8 cellular contexts compared by ENCODE assay signal in the genomic region with DNA sequence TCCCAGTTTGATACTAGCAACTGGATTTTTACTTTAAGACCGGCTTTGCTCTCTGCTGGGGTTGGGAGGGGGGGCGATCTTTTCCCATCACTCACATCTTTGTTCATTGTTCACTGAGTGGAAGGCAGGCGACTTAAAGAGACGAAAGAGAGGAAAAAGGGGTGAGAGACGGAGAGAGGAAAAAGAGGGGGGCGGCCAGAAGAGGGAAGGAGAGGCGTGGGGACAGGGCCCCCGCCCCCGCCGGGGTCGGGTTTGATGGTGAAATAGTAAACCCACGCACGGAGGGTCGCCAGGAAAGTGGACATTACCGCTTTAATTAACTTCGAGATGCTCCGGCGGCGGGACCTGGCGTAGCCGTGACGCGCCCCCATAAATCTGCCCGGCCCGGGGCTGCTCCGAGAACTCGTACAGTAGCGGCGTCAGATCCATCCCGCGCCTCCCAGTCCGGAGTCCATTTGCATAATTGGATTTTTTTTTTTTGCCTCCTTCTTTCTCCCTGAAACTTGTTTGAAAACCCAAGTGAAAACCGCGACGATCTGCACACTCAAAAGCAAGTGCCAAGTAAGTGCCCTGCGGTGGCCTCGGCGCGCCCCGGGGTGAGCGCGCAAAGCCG.
DNase-seq lines count a peak whose midpoint lies in the region; ATAC-seq, FAIRE-seq and TF ChIP-seq lines count a peak whose summit lies in the region.

No MANE protein-coding gene starts in this region.

- FAIRE-seq in HepG2 (lab: Jason Lieb, UNC), result no peak

- H4K20me1 ChIP-seq in HepG2 (ENCODE audit: insufficient read depth, low read length), result no peaks in the 10 kb centered on the region

- peak overlapping the region in 2 of 3 experiments; percentile 30 to 66; a peak in 2 of 6 replicates for H3K4me3 ChIP-seq in HepG2 (replicated peaks in 1 of 3; ENCODE audit: insufficient read depth in 1 of 3, low read depth in 2 of 3, low read length in 3 of 3)
- H3K4me3 ChIP-seq in right lobe of liver, result peak overlapping the region in 1 of 3 donors; percentile 57
- peak overlapping the region; percentile 51 to 55 for H3K4me3 ChIP-seq in mucosa of rectum (ENCODE audit: low read length in 2 of 2)
- H3K4me3 ChIP-seq in urinary bladder (ENCODE audit: low read depth, low read length), result peak overlapping the region; percentile 76

- peaks cover 11 to 72% of the 10 kb centered on the region in 2 experiments; a peak in 4 of 5 replicates for H3K27me3 ChIP-seq in HepG2 (ENCODE audit: control insufficient read depth in 1 of 2, insufficient read depth in 2 of 2, low read length in 2 of 2)
- peaks cover 0 to 10% of the 10 kb centered on the region in 2 donors for H3K27me3 ChIP-seq in right lobe of liver
- peaks cover 29 to 39% of the 10 kb centered on the region in 2 donors for H3K27me3 ChIP-seq in mucosa of rectum (ENCODE audit: control insufficient read depth in 2 of 2, insufficient read depth in 2 of 2, low read length in 2 of 2)

- POLR2A ChIA-PET in HepG2 (lab: Yijun Ruan, JAX), result no interaction called here

- peak overlapping the region; percentile 63 for H3K4me2 ChIP-seq in HepG2 (ENCODE audit: low read depth, low read length)

- TF ChIP-seq EP300 in HepG2 (IDR thresholded peaks at IDR 0.05; ENCODE audit: low read depth in 2 of 2, low read length in 2 of 2) (no peak), HepG2 (CRISPR knock-in tag; IDR thresholded peaks at IDR 0.05; ENCODE audit: borderline replicate concordance) (no peak)

- no TSS peak for BruUV-seq in HepG2 (replicated peaks; lab: Mats Ljungman, UMichigan)

- H3K27ac ChIP-seq in HepG2 (ENCODE audit: extremely low read length, insufficient read depth, low read length), result no peak overlapping the region
- H3K27ac ChIP-seq in right lobe of liver, result no peak overlapping the region
- H3K27ac ChIP-seq in caudate nucleus (ENCODE audit: low read depth, low read length), result peak overlapping the region; percentile 62
- H3K27ac ChIP-seq in mucosa of rectum (ENCODE audit: low read depth in 2 of 2, low read length in 2 of 2), result peak overlapping the region; percentile 44 to 48
- peak overlapping the region; percentile 85 for H3K27ac ChIP-seq in urinary bladder (ENCODE audit: low read depth)

- CTCF ChIA-PET in HepG2 (lab: Yijun Ruan, JAX; ENCODE audit: low intra/inter-chr PET ratio, low total read pairs), result no interaction called here

- H3K9ac ChIP-seq in HepG2 (ENCODE audit: insufficient read depth, low read depth, low read length) (no peak overlapping the region), mucosa of rectum (ENCODE audit: low read depth in 1 of 2, low read length in 2 of 2) (peak overlapping the region in 1 of 2 donors; percentile 38)

- DNase-seq in HepG2 (ENCODE audit: low spot score), result no peak
- no peak for DNase-seq in right lobe of liver
- DNase-seq in caudate nucleus (lab: John Stamatoyannopoulos, UW), result peak in 12 of 61 donors; percentile 12 to 61 (median 48)

- H3K36me3 ChIP-seq in HepG2 (replicated peaks in 1 of 2; ENCODE audit: control insufficient read depth in 1 of 2, insufficient read depth in 2 of 2, low read length in 2 of 2), result no peaks in the 10 kb centered on the region
- H3K36me3 ChIP-seq in right lobe of liver, result no peaks in the 10 kb centered on the region
- no peaks in the 10 kb centered on the region for H3K36me3 ChIP-seq in mucosa of rectum (ENCODE audit: control insufficient read depth in 2 of 2, insufficient read depth in 2 of 2, low read length in 2 of 2)
- H3K36me3 ChIP-seq in urinary bladder (ENCODE audit: insufficient read depth), result no peaks in the 10 kb centered on the region

- intact Hi-C loops in HepG2 (cut with micrococcal nuclease; ENCODE audit: unreplicated experiment), result no loop called here
- intact Hi-C loops in right lobe of liver (cut with DNase I), result loop anchor here in 1 of 2 donors (10.0 kb wide), 1 partner anchor 417 kb away; no protein-coding TSS in a partner anchor

- in situ Hi-C loops in HepG2 (cut with HindIII; ENCODE audit: extremely low pct_ligation_motif_present, low pct_unique_long_range_greater_than_20kb), result loop anchor here (5.0 to 10.0 kb wide), 2 partner anchors 177 to 424 kb away; no protein-coding TSS in a partner anchor

- ATAC-seq in HepG2 (no peak), right lobe of liver (no peak), HG03354 (IDR thresholded peaks at IDR 0.05; ENCODE audit: poor library complexity, severe bottlenecking, unreplicated experiment) (no peak), GM19395 (IDR thresholded peaks at IDR 0.05; ENCODE audit: unreplicated experiment) (no peak), GM21423 (IDR thresholded peaks at IDR 0.05; ENCODE audit: unreplicated experiment) (no peak)

- 19% methylated on average over 37 of the region's 43 CpGs for WGBS in HepG2 (ENCODE audit: low lambda C conversion rate)
- 2% methylated on average over 36 of the region's 43 CpGs for WGBS in right lobe of liver (ENCODE audit: insufficient coverage, low coverage, low lambda C conversion rate, missing lambda C conversion rate)
- WGBS in urinary bladder, result under 1% methylated on average over 43 of the region's 43 CpGs

- TF ChIP-seq CTCF in HepG2 (CRISPR knock-in tag; IDR thresholded peaks at IDR 0.05), result no peak
- no peak for TF ChIP-seq CTCF in right lobe of liver (IDR thresholded peaks at IDR 0.05)

- H3K79me2 ChIP-seq in HepG2 (ENCODE audit: insufficient read depth, low read length), result no peaks in the 10 kb centered on the region

- TF ChIP-seq RAD21 in HepG2 (CRISPR knock-in tag; IDR thresholded peaks at IDR 0.05), result no peak

- H2AFZ ChIP-seq in HepG2 (ENCODE audit: low read length), result no peak overlapping the region

- H3K4me1 ChIP-seq in HepG2 (ENCODE audit: insufficient read depth, low read length) (peaks cover 18% of the 10 kb centered on the region; the same call in 1 of the 2 replicates), right lobe of liver (peaks cover 0 to 32% (median 4%) of the 10 kb centered on the region in 4 donors), mucosa of rectum (ENCODE audit: control insufficient read depth in 2 of 2, insufficient read depth in 2 of 2, low read length in 2 of 2) (peaks cover 0 to 4% of the 10 kb centered on the region in 2 donors), urinary bladder (ENCODE audit: insufficient read depth) (peaks cover 2% of the 10 kb centered on the region)

- no peak for TF ChIP-seq POLR2A in HepG2 (IDR thresholded peaks at IDR 0.05; ENCODE audit: insufficient read depth in 1 of 2, low read depth in 2 of 2, low read length in 2 of 2)
- no peak for TF ChIP-seq POLR2A in right lobe of liver (IDR thresholded peaks at IDR 0.05)

- H3K9me3 ChIP-seq in HepG2 (ENCODE audit: low read length) (no peaks in the 10 kb centered on the region), right lobe of liver (no peaks in the 10 kb centered on the region), mucosa of rectum (ENCODE audit: control insufficient read depth in 2 of 2, low read length in 2 of 2) (no peaks in the 10 kb centered on the region)

TF ChIP-seq in HepG2, 621 proteins besides CTCF, POLR2A, EP300 and RAD21:
- TF ChIP-seq NFKB2 (CRISPR knock-in tag; IDR thresholded peaks at IDR 0.05; ENCODE audit: borderline replicate concordance), result no peak
- no peak for TF ChIP-seq ZNF296 (CRISPR knock-in tag; conservative IDR thresholded peaks at IDR 0.05)
- no peak for TF ChIP-seq ZBTB1 (CRISPR knock-in tag; IDR thresholded peaks at IDR 0.05; ENCODE audit: borderline replicate concordance)
- no peak for TF ChIP-seq ASH2L (IDR thresholded peaks at IDR 0.05; ENCODE audit: insufficient read length, low read depth, low read length)
- TF ChIP-seq NR3C1 (CRISPR knock-in tag; IDR thresholded peaks at IDR 0.05), result no peak
- no peak for TF ChIP-seq JUNB (CRISPR knock-in tag; IDR thresholded peaks at IDR 0.05; ENCODE audit: borderline replicate concordance)
- TF ChIP-seq, protein P1, sequence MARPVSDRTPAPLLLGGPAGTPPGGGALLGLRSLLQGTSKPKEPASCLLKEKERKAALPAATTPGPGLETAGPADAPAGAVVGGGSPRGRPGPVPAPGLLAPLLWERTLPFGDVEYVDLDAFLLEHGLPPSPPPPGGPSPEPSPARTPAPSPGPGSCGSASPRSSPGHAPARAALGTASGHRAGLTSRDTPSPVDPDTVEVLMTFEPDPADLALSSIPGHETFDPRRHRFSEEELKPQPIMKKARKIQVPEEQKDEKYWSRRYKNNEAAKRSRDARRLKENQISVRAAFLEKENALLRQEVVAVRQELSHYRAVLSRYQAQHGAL (CRISPR knock-in tag; IDR thresholded peaks at IDR 0.05; ENCODE audit: not compliant biosample characterization), result no peak
- TF ChIP-seq, protein P2, sequence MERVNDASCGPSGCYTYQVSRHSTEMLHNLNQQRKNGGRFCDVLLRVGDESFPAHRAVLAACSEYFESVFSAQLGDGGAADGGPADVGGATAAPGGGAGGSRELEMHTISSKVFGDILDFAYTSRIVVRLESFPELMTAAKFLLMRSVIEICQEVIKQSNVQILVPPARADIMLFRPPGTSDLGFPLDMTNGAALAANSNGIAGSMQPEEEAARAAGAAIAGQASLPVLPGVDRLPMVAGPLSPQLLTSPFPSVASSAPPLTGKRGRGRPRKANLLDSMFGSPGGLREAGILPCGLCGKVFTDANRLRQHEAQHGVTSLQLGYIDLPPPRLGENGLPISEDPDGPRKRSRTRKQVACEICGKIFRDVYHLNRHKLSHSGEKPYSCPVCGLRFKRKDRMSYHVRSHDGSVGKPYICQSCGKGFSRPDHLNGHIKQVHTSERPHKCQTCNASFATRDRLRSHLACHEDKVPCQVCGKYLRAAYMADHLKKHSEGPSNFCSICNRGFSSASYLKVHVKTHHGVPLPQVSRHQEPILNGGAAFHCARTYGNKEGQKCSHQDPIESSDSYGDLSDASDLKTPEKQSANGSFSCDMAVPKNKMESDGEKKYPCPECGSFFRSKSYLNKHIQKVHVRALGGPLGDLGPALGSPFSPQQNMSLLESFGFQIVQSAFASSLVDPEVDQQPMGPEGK (CRISPR knock-in tag; IDR thresholded peaks at IDR 0.05), result no peak
- no peak for TF ChIP-seq ZMYM4 (CRISPR knock-in tag; IDR thresholded peaks at IDR 0.05)
- TF ChIP-seq KAT8 (CRISPR knock-in tag; IDR thresholded peaks at IDR 0.05), result no peak
- no peak for TF ChIP-seq MATR3 (CRISPR knock-in tag; IDR thresholded peaks at IDR 0.05)
- no peak for TF ChIP-seq ZMAT3 (CRISPR knock-in tag; conservative IDR thresholded peaks at IDR 0.05)
TF ChIP-seq in HepG2: peak in this region for 0.

Comparison
In these comparisons a context has a peak if more than half of its experiments do, and no peak if none do; other contexts are left out.
1. H3K27ac ChIP-seq: peak in caudate nucleus (single experiment), mucosa of rectum (2 of 2) and urinary bladder (single experiment); none in HepG2 (single experiment) and right lobe of liver (0 of 3).